Comparison of ENCODE assay signal across 18 cellular contexts in the genomic region with DNA sequence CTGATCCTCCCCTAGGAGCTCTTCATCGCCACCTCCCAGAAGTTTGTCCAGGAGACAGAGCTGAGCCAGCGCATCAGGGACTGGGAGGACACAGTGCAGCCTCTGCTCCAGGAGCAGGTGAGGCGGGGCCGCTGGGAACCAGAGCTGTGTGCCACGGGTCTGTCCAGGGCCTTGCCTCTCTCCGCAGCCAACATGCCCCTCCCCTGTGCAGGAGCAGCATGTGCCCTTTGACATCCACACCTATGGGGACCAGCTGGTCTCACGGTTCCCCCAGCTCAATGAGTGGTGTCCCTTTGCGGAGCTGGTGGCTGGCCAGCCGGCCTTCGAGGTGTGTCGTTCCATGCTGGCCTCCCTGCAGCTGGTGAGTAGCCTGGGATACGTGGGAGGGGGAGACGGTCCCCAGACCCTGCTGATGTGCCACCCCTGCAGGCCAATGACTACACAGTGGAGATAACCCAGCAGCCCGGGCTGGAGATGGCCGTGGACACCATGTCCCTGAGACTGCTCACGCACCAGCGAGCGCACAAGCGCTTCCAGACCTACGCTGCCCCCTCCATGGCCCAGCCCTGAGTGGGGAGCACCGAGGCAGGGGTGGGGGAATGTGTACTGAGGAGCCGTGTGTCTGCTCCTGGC. TPM values are rescaled to one million over a fixed set of nuclear protein-coding genes. Genes with fewer than 3 reads are reported as not detected.
A peak's percentile ranks its signal among the peaks of the same experiment; 100 is the strongest.
DNase-seq lines count a peak whose midpoint lies in the region; ATAC-seq and TF ChIP-seq lines count a peak whose summit lies in the region.
"Had no signal": no experiment of that assay in that cellular context is flagged by ENCODE, and none has a peak within 500 bp of the region (broad histone marks: within the 10 kb centered on the region; RNA-seq: fewer than 3 reads in every experiment).

No MANE protein-coding gene starts in this region.

- H3K4me3 Mint-ChIP-seq in activated CD4-positive, alpha-beta T cell treated with anti-CD3 and anti-CD28 coated beads for 36 hours = no peak overlapping the region
- H3K4me3 Mint-ChIP-seq in activated CD8-positive, alpha-beta T cell treated with anti-CD3 and anti-CD28 coated beads, Interleukin-2, amount 10 ng/mL, durations not matched to agents 7 days and 5 days = peak overlapping the region; percentile 36
- H3K4me3 Mint-ChIP-seq in naive thymus-derived CD4-positive, alpha-beta T cell = peak overlapping the region in 6 of 10 donors; percentile 2 to 92 (median 25)
- H3K4me3 Mint-ChIP-seq: natural killer cell treated with Interleukin-12 subunit alpha and Interleukin-12 subunit beta and Interleukin-15 and Interleukin-18, amount 100 ng/mL, for 72 hours had no signal

- intact Hi-C loops in activated CD4-positive, alpha-beta T cell treated with anti-CD3 and anti-CD28 coated beads for 36 hours (cut with DNase I, micrococcal nuclease) = no loop called here
- intact Hi-C loops in naive thymus-derived CD4-positive, alpha-beta T cell (cut with micrococcal nuclease) = no loop called here
- intact Hi-C loops in uterus (cut with DNase I; ENCODE audit: low total_unique reads) = no loop called here

- peaks cover 22% of the 10 kb centered on the region for H3K36me3 Mint-ChIP-seq in activated CD4-positive, alpha-beta T cell treated with anti-CD3 and anti-CD28 coated beads for 36 hours (ENCODE audit: low read depth)
- peaks cover 45% of the 10 kb centered on the region for H3K36me3 Mint-ChIP-seq in activated CD8-positive, alpha-beta T cell treated with anti-CD3 and anti-CD28 coated beads, Interleukin-2, amount 10 ng/mL, durations not matched to agents 7 days and 5 days (ENCODE audit: low read depth)
- peaks cover 0 to 23% (median 0%) of the 10 kb centered on the region in 5 donors for H3K36me3 Mint-ChIP-seq in naive thymus-derived CD4-positive, alpha-beta T cell
- H3K36me3 Mint-ChIP-seq: natural killer cell treated with Interleukin-12 subunit alpha and Interleukin-12 subunit beta and Interleukin-15 and Interleukin-18, amount 100 ng/mL, for 72 hours had no signal

- POLR2A ChIA-PET in activated CD4-positive, alpha-beta T cell treated with anti-CD3 and anti-CD28 coated beads for 36 hours (lab: Charles Lee) = interaction anchor here (0.6 to 1.7 kb wide), 3 partner anchors 13 to 267 kb away, joined by 3 to 10 read pairs (median 4); a partner anchor contains a TSS
- POLR2A ChIA-PET in activated CD8-positive, alpha-beta T cell treated with anti-CD3 and anti-CD28 coated beads, Interleukin-2, amount 10 ng/mL, durations not matched to agents 7 days and 5 days (lab: Charles Lee) = interaction anchor here (0.7 to 1.7 kb wide), 5 partner anchors 13 to 98 kb away, joined by 3 to 14 read pairs (median 4); a partner anchor contains a TSS
- POLR2A ChIA-PET in naive thymus-derived CD4-positive, alpha-beta T cell (lab: Charles Lee) = interaction anchor here (1.2 to 1.7 kb wide), 2 partner anchors 59 to 98 kb away, joined by 4 read pairs; a partner anchor contains a TSS

- H3K27ac Mint-ChIP-seq in activated CD4-positive, alpha-beta T cell treated with anti-CD3 and anti-CD28 coated beads for 36 hours = no peak overlapping the region
- H3K27ac Mint-ChIP-seq in activated CD8-positive, alpha-beta T cell treated with anti-CD3 and anti-CD28 coated beads, Interleukin-2, amount 10 ng/mL, durations not matched to agents 7 days and 5 days = peak overlapping the region; percentile 68
- H3K27ac Mint-ChIP-seq in naive thymus-derived CD4-positive, alpha-beta T cell = peak overlapping the region in 1 of 9 donors; percentile 80
- H3K27ac Mint-ChIP-seq: natural killer cell treated with Interleukin-12 subunit alpha and Interleukin-12 subunit beta and Interleukin-15 and Interleukin-18, amount 100 ng/mL, for 72 hours had no signal

- H3K4me1 ChIP-seq in naive thymus-derived CD4-positive, alpha-beta T cell (ENCODE audit: control insufficient read depth in 2 of 2, insufficient read depth in 2 of 2, low read length in 2 of 2) = peaks cover 14 to 16% of the 10 kb centered on the region in 2 donors
- H3K4me1 ChIP-seq in uterus = no peaks in the 10 kb centered on the region

- no peak for ATAC-seq in activated CD4-positive, alpha-beta T cell treated with anti-CD3 and anti-CD28 coated beads for 36 hours
- ATAC-seq in activated CD8-positive, alpha-beta T cell treated with anti-CD3 and anti-CD28 coated beads, Interleukin-2, amount 10 ng/mL, durations not matched to agents 7 days and 5 days = no peak
- no peak for ATAC-seq in naive thymus-derived CD4-positive, alpha-beta T cell
- ATAC-seq: natural killer cell treated with Interleukin-12 subunit alpha and Interleukin-12 subunit beta and Interleukin-15 and Interleukin-18, amount 100 ng/mL, for 72 hours had no signal

- H3K9me3 ChIP-seq in naive thymus-derived CD4-positive, alpha-beta T cell (ENCODE audit: control insufficient read depth in 2 of 3, low read length in 3 of 3) = no peaks in the 10 kb centered on the region
- no peaks in the 10 kb centered on the region for H3K9me3 ChIP-seq in uterus
- H3K9me3 ChIP-seq: testis had no signal

- peaks cover 25% of the 10 kb centered on the region for H3K4me1 Mint-ChIP-seq in activated CD4-positive, alpha-beta T cell treated with anti-CD3 and anti-CD28 coated beads for 36 hours
- peaks cover 30% of the 10 kb centered on the region for H3K4me1 Mint-ChIP-seq in activated CD8-positive, alpha-beta T cell treated with anti-CD3 and anti-CD28 coated beads, Interleukin-2, amount 10 ng/mL, durations not matched to agents 7 days and 5 days (ENCODE audit: low read depth)
- peaks cover 8 to 26% (median 21%) of the 10 kb centered on the region in 7 donors for H3K4me1 Mint-ChIP-seq in naive thymus-derived CD4-positive, alpha-beta T cell

- TF ChIP-seq CTCF in uterus (IDR thresholded peaks at IDR 0.05) = no peak

- peaks cover 0 to 51% (median 14%) of the 10 kb centered on the region in 3 experiments for H3K36me3 ChIP-seq in naive thymus-derived CD4-positive, alpha-beta T cell (ENCODE audit: control insufficient read depth in 2 of 3, insufficient read depth in 3 of 3, low read length in 3 of 3)
- no peaks in the 10 kb centered on the region for H3K36me3 ChIP-seq in uterus

- H3K27me3 Mint-ChIP-seq in activated CD4-positive, alpha-beta T cell treated with anti-CD3 and anti-CD28 coated beads for 36 hours = no peaks in the 10 kb centered on the region
- H3K27me3 Mint-ChIP-seq in activated CD8-positive, alpha-beta T cell treated with anti-CD3 and anti-CD28 coated beads, Interleukin-2, amount 10 ng/mL, durations not matched to agents 7 days and 5 days (ENCODE audit: low read depth) = no peaks in the 10 kb centered on the region
- H3K27me3 Mint-ChIP-seq in naive thymus-derived CD4-positive, alpha-beta T cell = peaks cover 0 to 6% (median 0%) of the 10 kb centered on the region in 5 donors
- H3K27me3 Mint-ChIP-seq: natural killer cell treated with Interleukin-12 subunit alpha and Interleukin-12 subunit beta and Interleukin-15 and Interleukin-18, amount 100 ng/mL, for 72 hours had no signal

- H3K9me3 Mint-ChIP-seq in activated CD4-positive, alpha-beta T cell treated with anti-CD3 and anti-CD28 coated beads for 36 hours (ENCODE audit: low read depth) = no peaks in the 10 kb centered on the region
- H3K9me3 Mint-ChIP-seq in activated CD8-positive, alpha-beta T cell treated with anti-CD3 and anti-CD28 coated beads, Interleukin-2, amount 10 ng/mL, durations not matched to agents 7 days and 5 days (ENCODE audit: insufficient read depth) = no peaks in the 10 kb centered on the region
- H3K9me3 Mint-ChIP-seq in naive thymus-derived CD4-positive, alpha-beta T cell = no peaks in the 10 kb centered on the region
- H3K9me3 Mint-ChIP-seq: natural killer cell treated with Interleukin-12 subunit alpha and Interleukin-12 subunit beta and Interleukin-15 and Interleukin-18, amount 100 ng/mL, for 72 hours had no signal

- peak; percentile 14 for DNase-seq in activated CD4-positive, alpha-beta T cell treated with anti-CD3 and anti-CD28 coated beads for 36 hours
- DNase-seq in activated CD4-positive, alpha-beta T cell treated with anti-CD3 and anti-CD28 coated beads, Interleukin-2, amount 50 U/mL, for 48 hours = no peak
- DNase-seq in Daoy (ENCODE audit: low read depth) = peak; percentile 3
- DNase-seq in activated CD8-positive, alpha-beta T cell treated with anti-CD3 and anti-CD28 coated beads, Interleukin-2, amount 10 ng/mL, durations not matched to agents 7 days and 5 days = no peak
- DNase-seq in naive thymus-derived CD4-positive, alpha-beta T cell = no peak
- DNase-seq in foreskin melanocyte = no peak
- no peak for DNase-seq in iPS-NIHi11 (ENCODE audit: low spot score)
- no peak for DNase-seq in uterus
- DNase-seq: 8988T, amniotic stem cell, EL, H7, NCI-H1930, NCI-H526 treated with DMSO at 0.1 percent for 48 hours, PC-9, testis had no signal

- H3K27me3 ChIP-seq in naive thymus-derived CD4-positive, alpha-beta T cell (ENCODE audit: control insufficient read depth in 2 of 2, insufficient read depth in 2 of 2, low read length in 2 of 2) = no peaks in the 10 kb centered on the region
- no peaks in the 10 kb centered on the region for H3K27me3 ChIP-seq in uterus
- H3K27me3 ChIP-seq: testis had no signal

- CTCF ChIA-PET in activated CD4-positive, alpha-beta T cell treated with anti-CD3 and anti-CD28 coated beads for 36 hours (lab: Charles Lee) = interaction anchor here (1.4 kb wide), 1 partner anchor 98 kb away, joined by 4 read pairs; no protein-coding TSS in a partner anchor
- CTCF ChIA-PET in activated CD8-positive, alpha-beta T cell treated with anti-CD3 and anti-CD28 coated beads, Interleukin-2, amount 10 ng/mL, durations not matched to agents 7 days and 5 days (lab: Charles Lee) = interaction anchor here (1.3 to 6.2 kb wide), 2 partner anchors 14 to 40 kb away, joined by 4 to 55 read pairs; a partner anchor contains a TSS
- CTCF ChIA-PET in naive thymus-derived CD4-positive, alpha-beta T cell (lab: Charles Lee) = interaction anchor here (0.5 to 0.6 kb wide), 2 partner anchors 11 to 18 kb away, joined by 3 to 4 read pairs; no protein-coding TSS in a partner anchor

- H3K4me3 ChIP-seq in naive thymus-derived CD4-positive, alpha-beta T cell (ENCODE audit: low read length) = no peak overlapping the region
- H3K4me3 ChIP-seq in uterus = no peak overlapping the region
- H3K4me3 ChIP-seq: lung, PC-9, testis had no signal

- TF ChIP-seq POLR2A in uterus (IDR thresholded peaks at IDR 0.05) = no peak

- H3K27ac ChIP-seq in naive thymus-derived CD4-positive, alpha-beta T cell (ENCODE audit: low read depth, low read length) = no peak overlapping the region
- no peak overlapping the region for H3K27ac ChIP-seq in uterus
- H3K27ac ChIP-seq: PC-9, testis had no signal

RNA-seq across cellular contexts. Expression of a gene that starts 2.5 kb away (rescaled TPM):
- total RNA-seq in activated CD4-positive, alpha-beta T cell treated with anti-CD3 and anti-CD28 coated beads for 36 hours = 1 to 10 TPM; 2.4 to 5.6 TPM
- 9.4 and 11.5 TPM in 2 replicates for total RNA-seq in Daoy (2014; rRNA removed; shearing (Covaris generic))
- total RNA-seq in activated CD8-positive, alpha-beta T cell treated with anti-CD3 and anti-CD28 coated beads, Interleukin-2, amount 10 ng/mL, durations not matched to agents 7 days and 5 days = 10 to 100 TPM; 11.7 to 13.9 TPM
- total RNA-seq in naive thymus-derived CD4-positive, alpha-beta T cell = 10 to 100 TPM in 1 of 5 experiments, 1 to 10 TPM in 4; 2.2 to 12.0 (median 5.5) TPM
- polyA plus RNA-seq in naive thymus-derived CD4-positive, alpha-beta T cell = 1 to 10 TPM; 4.9 to 9.4 TPM
- 1 to 10 TPM in 2 of 4 donors, not detected in 2; 3.5 to 3.9 TPM for total RNA-seq in uterus

RNA-seq across cellular contexts. Expression of a gene that starts 6.9 kb away (rescaled TPM):
- 10 to 100 TPM; 26.9 to 44.3 TPM for total RNA-seq in activated CD4-positive, alpha-beta T cell treated with anti-CD3 and anti-CD28 coated beads for 36 hours
- 5.1 and 5.3 TPM in 2 replicates for total RNA-seq in Daoy (2014; rRNA removed; shearing (Covaris generic))
- total RNA-seq in activated CD8-positive, alpha-beta T cell treated with anti-CD3 and anti-CD28 coated beads, Interleukin-2, amount 10 ng/mL, durations not matched to agents 7 days and 5 days = 10 to 100 TPM; 71.8 to 76.6 TPM
- total RNA-seq in naive thymus-derived CD4-positive, alpha-beta T cell = 100 to 1,000 TPM in 2 of 5 experiments, 10 to 100 TPM in 1, 1 to 10 TPM in 2; 5.4 to 161 (median 20.4) TPM
- 1 to 10 TPM; 2.7 to 2.8 TPM for polyA plus RNA-seq in naive thymus-derived CD4-positive, alpha-beta T cell
- total RNA-seq in uterus = 10 to 100 TPM in 3 of 4 donors, 1 to 10 TPM in 1; 4.4 to 21.5 (median 15.6) TPM

RNA-seq across cellular contexts. Expression of a gene that starts 14.9 kb away (rescaled TPM):
- total RNA-seq in activated CD4-positive, alpha-beta T cell treated with anti-CD3 and anti-CD28 coated beads for 36 hours = 100 to 1,000 TPM; 115 to 123 TPM
- 70.7 and 85.0 TPM in 2 replicates for total RNA-seq in Daoy (2014; rRNA removed; shearing (Covaris generic))
- total RNA-seq in activated CD8-positive, alpha-beta T cell treated with anti-CD3 and anti-CD28 coated beads, Interleukin-2, amount 10 ng/mL, durations not matched to agents 7 days and 5 days = 100 to 1,000 TPM; 146 to 150 TPM
- total RNA-seq in naive thymus-derived CD4-positive, alpha-beta T cell = 100 to 1,000 TPM in 2 of 5 experiments, 10 to 100 TPM in 3; 74.3 to 135 (median 91.1) TPM
- 10 to 100 TPM; 37.8 to 46.6 TPM for polyA plus RNA-seq in naive thymus-derived CD4-positive, alpha-beta T cell
- total RNA-seq in uterus = 100 to 1,000 TPM in 1 of 4 donors, 10 to 100 TPM in 3; 51.7 to 155 (median 55.4) TPM

RNA-seq across cellular contexts. Expression of a gene that starts 15.4 kb away (rescaled TPM):
- total RNA-seq in activated CD4-positive, alpha-beta T cell treated with anti-CD3 and anti-CD28 coated beads for 36 hours = 10 to 100 TPM; 46.8 to 49.4 TPM
- 13.9 and 25.4 TPM in 2 replicates for total RNA-seq in Daoy (2014; rRNA removed; shearing (Covaris generic))
- 100 to 1,000 TPM; 119 to 132 TPM for total RNA-seq in activated CD8-positive, alpha-beta T cell treated with anti-CD3 and anti-CD28 coated beads, Interleukin-2, amount 10 ng/mL, durations not matched to agents 7 days and 5 days
- total RNA-seq in naive thymus-derived CD4-positive, alpha-beta T cell = 100 to 1,000 TPM; 101 to 133 (median 118) TPM
- 10 to 100 TPM; 15.0 to 25.5 TPM for polyA plus RNA-seq in naive thymus-derived CD4-positive, alpha-beta T cell
- 10 to 100 TPM; 19.7 to 61.3 (median 32.0) TPM for total RNA-seq in uterus

RNA-seq across cellular contexts. Expression of a gene that starts 22.8 kb away (rescaled TPM):
- total RNA-seq in activated CD4-positive, alpha-beta T cell treated with anti-CD3 and anti-CD28 coated beads for 36 hours = 1 to 10 TPM; 5.7 to 6.4 TPM
- 0.06 TPM in 1 of 2 replicates, not detected in the other for total RNA-seq in Daoy (2014; rRNA removed; shearing (Covaris generic))
- 10 to 100 TPM; 10.6 to 12.0 TPM for total RNA-seq in activated CD8-positive, alpha-beta T cell treated with anti-CD3 and anti-CD28 coated beads, Interleukin-2, amount 10 ng/mL, durations not matched to agents 7 days and 5 days
- 10 to 100 TPM in 1 of 5 experiments, 1 to 10 TPM in 4; 4.4 to 17.2 (median 6.8) TPM for total RNA-seq in naive thymus-derived CD4-positive, alpha-beta T cell
- 10 to 100 TPM in 1 of 2 donors, 1 to 10 TPM in 1; 7.8 to 10.0 TPM for polyA plus RNA-seq in naive thymus-derived CD4-positive, alpha-beta T cell
- total RNA-seq in uterus = not detected
- total RNA-seq: H7 had no signal

Comparison
In these comparisons a context has a peak if more than half of its experiments do, and no peak if none do; other contexts are left out.
1. DNase-seq: peak in activated CD4-positive, alpha-beta T cell treated with anti-CD3 and anti-CD28 coated beads for 36 hours (single experiment) and Daoy (single experiment); none in activated CD4-positive, alpha-beta T cell treated with anti-CD3 and anti-CD28 coated beads, Interleukin-2, amount 50 U/mL, for 48 hours (0 of 2), activated CD8-positive, alpha-beta T cell treated with anti-CD3 and anti-CD28 coated beads, Interleukin-2, amount 10 ng/mL, durations not matched to agents 7 days and 5 days (single experiment), naive thymus-derived CD4-positive, alpha-beta T cell (0 of 9), foreskin melanocyte (single experiment), iPS-NIHi11 (single experiment) and uterus (0 of 2).